ENCODE assay signal across 24 cellular contexts in genomic region chr15:73962409-73962808, GRCh38.
"Had no signal": no experiment of that assay in that cellular context is flagged by ENCODE, and none has a peak within 500 bp of the region (broad histone marks: within the 10 kb centered on the region; RNA-seq: fewer than 3 reads in every experiment).

No MANE protein-coding gene starts in this region.

- H3K27me3 ChIP-seq: esophagus squamous epithelium, pancreas, suprapubic skin, thyroid gland had no signal

- H3K4me1 ChIP-seq: pancreas had no signal

- H3K36me3 Mint-ChIP-seq: immature natural killer cell; memory B cell; naive B cell; stimulated activated effector memory CD8-positive, alpha-beta T cell treated with anti-CD3 and anti-CD28 coated beads, Interleukin-12 subunit alpha, Interleukin-12 subunit beta, amount 100 ng/mL, for 72 hours; type B pancreatic cell had no signal

- H3K27me3 Mint-ChIP-seq: effector memory CD8-positive, alpha-beta T cell had no signal

- H3K27ac Mint-ChIP-seq: dendritic cell treated with granulocyte-macrophage colony-stimulating factor and Interleukin-4, amounts not matched to agents 40 ng/mL and 50 ng/mL, for 4 days; effector memory CD8-positive, alpha-beta T cell; immature natural killer cell; memory B cell; naive B cell; nephron; progenitor cell of endocrine pancreas; stimulated activated effector memory CD8-positive, alpha-beta T cell treated with anti-CD3 and anti-CD28 coated beads, Interleukin-12 subunit alpha, Interleukin-12 subunit beta, amount 100 ng/mL, for 72 hours; type B pancreatic cell had no signal

- H3K9me3 ChIP-seq: esophagus squamous epithelium, left ventricle myocardium inferior, lower lobe of right lung, pancreas, suprapubic skin, thyroid gland had no signal

- H3K4me3 ChIP-seq: esophagus squamous epithelium, left ventricle myocardium inferior, lower lobe of right lung, pancreas, suprapubic skin, thyroid gland had no signal

- ATAC-seq: effector memory CD8-positive, alpha-beta T cell; left cardiac atrium; lower lobe of right lung; pancreas; right cardiac atrium; stimulated activated effector memory CD8-positive, alpha-beta T cell treated with anti-CD3 and anti-CD28 coated beads, Interleukin-12 subunit alpha, Interleukin-12 subunit beta, amount 100 ng/mL, for 72 hours; stimulated activated naive CD8-positive, alpha-beta T cell treated with anti-CD3 and anti-CD28 coated beads, Interleukin-15, Interleukin-2, amounts not matched to agents 100 U/mL and 50 U/mL, for 24 hours had no signal

- H3K9me3 Mint-ChIP-seq: dendritic cell treated with granulocyte-macrophage colony-stimulating factor and Interleukin-4, amounts not matched to agents 40 ng/mL and 50 ng/mL, for 4 days; effector memory CD8-positive, alpha-beta T cell; immature natural killer cell; memory B cell; naive B cell; nephron; stimulated activated effector memory CD8-positive, alpha-beta T cell treated with anti-CD3 and anti-CD28 coated beads, Interleukin-12 subunit alpha, Interleukin-12 subunit beta, amount 100 ng/mL, for 72 hours; type B pancreatic cell had no signal

- H3K4me3 Mint-ChIP-seq: dendritic cell treated with granulocyte-macrophage colony-stimulating factor and Interleukin-4, amounts not matched to agents 40 ng/mL and 50 ng/mL, for 4 days; effector memory CD8-positive, alpha-beta T cell; immature natural killer cell; memory B cell; naive B cell; nephron; stimulated activated effector memory CD8-positive, alpha-beta T cell treated with anti-CD3 and anti-CD28 coated beads, Interleukin-12 subunit alpha, Interleukin-12 subunit beta, amount 100 ng/mL, for 72 hours; type B pancreatic cell had no signal

- H3K27ac ChIP-seq: esophagus squamous epithelium, left ventricle myocardium inferior, lower lobe of right lung, pancreas, suprapubic skin, thyroid gland had no signal

- H3K36me3 ChIP-seq: esophagus squamous epithelium, left ventricle myocardium inferior, lower lobe of right lung, pancreas, suprapubic skin, thyroid gland had no signal

- DNase-seq: effector memory CD8-positive, alpha-beta T cell; esophagus squamous epithelium; foreskin melanocyte; immature natural killer cell; kidney; left cardiac atrium; left ventricle myocardium inferior; lower lobe of right lung; midbrain; naive B cell; occipital lobe; pancreas; right cardiac atrium; stimulated activated CD4-positive, alpha-beta T cell treated with anti-CD3 and anti-CD28 coated beads, Interleukin-4, amount 100 ng/mL, for 1 hour; stimulated activated CD8-positive, alpha-beta memory T cell treated with anti-CD3 and anti-CD28 coated beads, Interleukin-4, amount 100 ng/mL, for 48 hours; stimulated activated naive CD8-positive, alpha-beta T cell treated with anti-CD3 and anti-CD28 coated beads, Interleukin-15, Interleukin-2, amounts not matched to agents 100 U/mL and 50 U/mL, for 24 hours; thyroid gland had no signal
